Comparison of ENCODE assay signal across 1 cellular context in genomic region chr12:14589169-14590004, GRCh38.
TF ChIP-seq lines count a peak whose summit lies in the region.

No MANE protein-coding gene starts in this region.

TF ChIP-seq in K562, 482 proteins besides CTCF, POLR2A, EP300 and RAD21 (continued from another document):
- no peak for TF ChIP-seq ZBTB40 (IDR thresholded peaks at IDR 0.05)
- TF ChIP-seq ZBTB40 (CRISPR knock-in tag; IDR thresholded peaks at IDR 0.05): no peak
- no peak for TF ChIP-seq ZNF384 (IDR thresholded peaks at IDR 0.05; ENCODE audit: low read depth, low read length)
